ENCODE assay signal across 17 cellular contexts in genomic region chr6:155088856-155089255, GRCh38.
"Had no signal": no experiment of that assay in that cellular context is flagged by ENCODE, and none has a peak within 500 bp of the region (broad histone marks: within the 10 kb centered on the region; RNA-seq: fewer than 3 reads in every experiment).

No MANE protein-coding gene starts in this region.

- H3K4me3 ChIP-seq: esophagus squamous epithelium, lung had no signal

- H3K27me3 ChIP-seq: esophagus squamous epithelium, neutrophil had no signal

- H3K36me3 ChIP-seq: esophagus squamous epithelium, neutrophil had no signal

- H3K27ac ChIP-seq: esophagus squamous epithelium, neutrophil had no signal

- FAIRE-seq: bronchial epithelial cell, small intestine had no signal

- ATAC-seq: activated T-cell treated with anti-CD3 and anti-CD28 coated beads, Interleukin-2, amount 50 U/mL, for 4 hours; left cardiac atrium; right cardiac atrium had no signal

- H3K9me3 ChIP-seq: esophagus squamous epithelium, neutrophil had no signal

- DNase-seq: activated CD4-positive, alpha-beta T cell treated with anti-CD3 and anti-CD28 coated beads, Interleukin-2, amount 50 U/mL, for 48 hours; activated CD4-positive, CD25-positive, alpha-beta regulatory T cell treated with anti-CD3 and anti-CD28 coated beads, Interleukin-2, amount 50 U/mL, for 72 hours; activated gamma-delta T cell treated with Interleukin-2 at 50 U/mL for 16 hours; activated naive CD8-positive, alpha-beta T cell treated with anti-CD3 and anti-CD28 coated beads for 36 hours; activated T-cell treated with anti-CD3 and anti-CD28 coated beads, Interleukin-2, amount 50 U/mL, for 4 hours; esophagus squamous epithelium; foreskin fibroblast; glutamatergic neuron; immature natural killer cell; left cardiac atrium; naive B cell; posterior cingulate gyrus; right cardiac atrium; small intestine had no signal
